ENCODE assay signal across 8 cellular contexts in genomic region chr14:92615451-92615850, GRCh38.
DNase-seq lines count a peak whose midpoint lies in the region; ATAC-seq and TF ChIP-seq lines count a peak whose summit lies in the region.
"Had no signal": no experiment of that assay in that cellular context is flagged by ENCODE, and none has a peak within 500 bp of the region (broad histone marks: within the 10 kb centered on the region; RNA-seq: fewer than 3 reads in every experiment).

No MANE protein-coding gene starts in this region.

- H3K27ac Mint-ChIP-seq in stimulated activated naive B cell treated with anti-CD40 and anti-IgM and Interleukin-4, amounts not matched to agents 10 μg/mL and 1 μg/mL and 100 μg/mL, for 72 hours: peak overlapping the region; percentile 88

- TF ChIP-seq CTCF in OCI-LY3 (IDR thresholded peaks at IDR 0.05; ENCODE audit: low read depth, low read length) (no peak), brain microvascular endothelial cell (IDR thresholded peaks at IDR 0.05; ENCODE audit: low read depth, low read length, missing control alignments) (no peak)

- H4K20me1 ChIP-seq in OCI-LY3 (ENCODE audit: insufficient read depth, low read length): no peaks in the 10 kb centered on the region

- ATAC-seq in GM21515 (IDR thresholded peaks at IDR 0.05; ENCODE audit: unreplicated experiment) (peak; percentile 55), esophagus mucosa (no peak)
- ATAC-seq in stimulated activated naive B cell treated with anti-CD40 and anti-IgM and Interleukin-4, amounts not matched to agents 10 μg/mL and 1 μg/mL and 100 μg/mL, for 72 hours (replicated peaks): peak; percentile 94 to 95

- H3K9me3 Mint-ChIP-seq in stimulated activated naive B cell treated with anti-CD40 and anti-IgM and Interleukin-4, amounts not matched to agents 10 μg/mL and 1 μg/mL and 100 μg/mL, for 72 hours: peaks cover 0 to 3% of the 10 kb centered on the region in 2 donors

- H3K27ac ChIP-seq in OCI-LY3 (ENCODE audit: low read length): no peak overlapping the region
- H3K27ac ChIP-seq in brain microvascular endothelial cell: no peak overlapping the region
- H3K27ac ChIP-seq: SJSA1 had no signal

- H3K4me3 ChIP-seq in OCI-LY3 (ENCODE audit: low read length) (no peak overlapping the region), brain microvascular endothelial cell (ENCODE audit: low read depth, low read length) (no peak overlapping the region)
- H3K4me3 ChIP-seq: SJSA1 had no signal

- no peak overlapping the region for H2AFZ ChIP-seq in OCI-LY3 (ENCODE audit: low read depth, low read length)

- H3K27me3 ChIP-seq in OCI-LY3 (ENCODE audit: low read depth, low read length): no peaks in the 10 kb centered on the region
- H3K27me3 ChIP-seq in brain microvascular endothelial cell (replicated peaks): no peaks in the 10 kb centered on the region
- H3K27me3 ChIP-seq: SJSA1 had no signal

- H3K36me3 Mint-ChIP-seq in stimulated activated naive B cell treated with anti-CD40 and anti-IgM and Interleukin-4, amounts not matched to agents 10 μg/mL and 1 μg/mL and 100 μg/mL, for 72 hours: peaks cover 9 to 21% of the 10 kb centered on the region in 2 donors

- peak; percentile 41 for DNase-seq in activated naive CD4-positive, alpha-beta T cell treated with anti-CD3 and anti-CD28 coated beads, Interleukin-2, amount 50 U/mL, for 16 hours
- peak; percentile 70 for DNase-seq in stimulated activated naive B cell treated with anti-CD40 and anti-IgM and Interleukin-4, amounts not matched to agents 10 μg/mL and 1 μg/mL and 100 μg/mL, for 72 hours
- DNase-seq in SK-N-DZ (ENCODE audit: low spot score) (no peak), brain microvascular endothelial cell (no peak)

- peaks cover 23% of the 10 kb centered on the region for H3K4me1 ChIP-seq in OCI-LY3 (ENCODE audit: low read length)
- H3K4me1 ChIP-seq: SJSA1 had no signal

- no peak overlapping the region for H3K9ac ChIP-seq in OCI-LY3 (ENCODE audit: low read length)

- in situ Hi-C loops in brain microvascular endothelial cell (cut with HindIII; ENCODE audit: low pct_ligation_motif_present, low sequenced_read_pairs): no loop called here

- peak overlapping the region; percentile 68 for H3K4me3 Mint-ChIP-seq in stimulated activated naive B cell treated with anti-CD40 and anti-IgM and Interleukin-4, amounts not matched to agents 10 μg/mL and 1 μg/mL and 100 μg/mL, for 72 hours

- no peaks in the 10 kb centered on the region for H3K9me3 ChIP-seq in OCI-LY3 (ENCODE audit: insufficient read depth, low read length)
- H3K9me3 ChIP-seq: SJSA1 had no signal

- H3K4me2 ChIP-seq in OCI-LY3 (ENCODE audit: low read length): peak overlapping the region; percentile 33; the same call in 1 of the 2 replicates

- no peaks in the 10 kb centered on the region for H3K36me3 ChIP-seq in OCI-LY3 (replicated peaks; ENCODE audit: low read depth, low read length)
- H3K36me3 ChIP-seq in brain microvascular endothelial cell (replicated peaks): no peaks in the 10 kb centered on the region
- H3K36me3 ChIP-seq: SJSA1 had no signal

- H3K79me2 ChIP-seq in OCI-LY3 (ENCODE audit: low read length): no peaks in the 10 kb centered on the region

- H3K27me3 Mint-ChIP-seq in stimulated activated naive B cell treated with anti-CD40 and anti-IgM and Interleukin-4, amounts not matched to agents 10 μg/mL and 1 μg/mL and 100 μg/mL, for 72 hours: no peaks in the 10 kb centered on the region

- peaks cover 38 to 56% of the 10 kb centered on the region in 2 donors for H3K4me1 Mint-ChIP-seq in stimulated activated naive B cell treated with anti-CD40 and anti-IgM and Interleukin-4, amounts not matched to agents 10 μg/mL and 1 μg/mL and 100 μg/mL, for 72 hours

Comparison
In these comparisons a context has a peak if more than half of its experiments do, and no peak if none do; other contexts are left out.
1. DNase-seq: peak in activated naive CD4-positive, alpha-beta T cell treated with anti-CD3 and anti-CD28 coated beads, Interleukin-2, amount 50 U/mL, for 16 hours (single experiment) and stimulated activated naive B cell treated with anti-CD40 and anti-IgM and Interleukin-4, amounts not matched to agents 10 μg/mL and 1 μg/mL and 100 μg/mL, for 72 hours (single experiment); none in SK-N-DZ (single experiment) and brain microvascular endothelial cell (single experiment).